In genomic region chr10:131431978-131432690, GRCh38 we compare ENCODE assay signal across 27 cellular contexts.
"Had no signal": no experiment of that assay in that cellular context is flagged by ENCODE, and none has a peak within 500 bp of the region (broad histone marks: within the 10 kb centered on the region; RNA-seq: fewer than 3 reads in every experiment).

No MANE protein-coding gene starts in this region.

- H3K4me3 ChIP-seq: adrenal gland, breast epithelium, Peyer's patch, SJCRH30 had no signal

- H3K27me3 Mint-ChIP-seq: activated naive CD4-positive, alpha-beta T cell treated with anti-CD3 and anti-CD28 coated beads, Interleukin-2, amount 10 ng/mL, durations not matched to agents 7 days and 5 days had no signal

- ATAC-seq: activated CD4-positive, alpha-beta T cell treated with anti-CD3 and anti-CD28 coated beads for 36 hours; activated CD8-positive, alpha-beta T cell treated with anti-CD3 and anti-CD28 coated beads for 36 hours; activated T-cell treated with anti-CD3 and anti-CD28 coated beads, Interleukin-2, amount 50 U/mL, for 72 hours had no signal

- H3K4me3 Mint-ChIP-seq: activated CD4-positive, alpha-beta T cell treated with anti-CD3 and anti-CD28 coated beads for 36 hours; activated CD8-positive, alpha-beta T cell treated with anti-CD3 and anti-CD28 coated beads for 36 hours; activated naive CD4-positive, alpha-beta T cell treated with anti-CD3 and anti-CD28 coated beads, Interleukin-2, amount 10 ng/mL, durations not matched to agents 7 days and 5 days; activated naive CD8-positive, alpha-beta T cell treated with anti-CD3 and anti-CD28 coated beads, Interleukin-2, amount 10 ng/mL, durations not matched to agents 7 days and 5 days; activated T-cell treated with anti-CD3 and anti-CD28 coated beads, Interleukin-2, amount 50 U/mL, for 72 hours had no signal

- H3K36me3 ChIP-seq: adrenal gland, breast epithelium, Peyer's patch, SJCRH30, WERI-Rb-1 had no signal

- H3K9me3 ChIP-seq: adrenal gland, breast epithelium, Peyer's patch, SJCRH30, SK-N-SH had no signal

- H3K36me3 Mint-ChIP-seq: activated naive CD4-positive, alpha-beta T cell treated with anti-CD3 and anti-CD28 coated beads, Interleukin-2, amount 10 ng/mL, durations not matched to agents 7 days and 5 days; activated naive CD8-positive, alpha-beta T cell treated with anti-CD3 and anti-CD28 coated beads, Interleukin-2, amount 10 ng/mL, durations not matched to agents 7 days and 5 days had no signal

- H3K4me1 ChIP-seq: breast epithelium, Peyer's patch, SJCRH30 had no signal

- H3K27ac Mint-ChIP-seq: activated CD4-positive, alpha-beta T cell treated with anti-CD3 and anti-CD28 coated beads for 36 hours; activated CD8-positive, alpha-beta T cell treated with anti-CD3 and anti-CD28 coated beads for 36 hours; activated naive CD4-positive, alpha-beta T cell treated with anti-CD3 and anti-CD28 coated beads, Interleukin-2, amount 10 ng/mL, durations not matched to agents 7 days and 5 days; activated naive CD8-positive, alpha-beta T cell treated with anti-CD3 and anti-CD28 coated beads, Interleukin-2, amount 10 ng/mL, durations not matched to agents 7 days and 5 days; activated T-cell treated with anti-CD3 and anti-CD28 coated beads, Interleukin-2, amount 50 U/mL, for 72 hours; activated T-helper 2 cell treated with anti-CD3 and anti-CD28 coated beads, Interferon-gamma antibody, Interleukin-2, Interleukin-4, amounts not matched to agents 10 μg/mL and 5 μg/mL and 100 μg/mL, durations not matched to agents 14 hours and 24 hours and 36 hours had no signal

- H3K4me1 Mint-ChIP-seq: activated CD4-positive, alpha-beta T cell treated with anti-CD3 and anti-CD28 coated beads for 36 hours; activated naive CD4-positive, alpha-beta T cell treated with anti-CD3 and anti-CD28 coated beads, Interleukin-2, amount 10 ng/mL, durations not matched to agents 7 days and 5 days; activated naive CD8-positive, alpha-beta T cell treated with anti-CD3 and anti-CD28 coated beads, Interleukin-2, amount 10 ng/mL, durations not matched to agents 7 days and 5 days had no signal

- H3K9me3 Mint-ChIP-seq: activated CD8-positive, alpha-beta T cell treated with anti-CD3 and anti-CD28 coated beads for 36 hours; activated naive CD4-positive, alpha-beta T cell treated with anti-CD3 and anti-CD28 coated beads, Interleukin-2, amount 10 ng/mL, durations not matched to agents 7 days and 5 days; activated naive CD8-positive, alpha-beta T cell treated with anti-CD3 and anti-CD28 coated beads, Interleukin-2, amount 10 ng/mL, durations not matched to agents 7 days and 5 days; activated T-cell treated with anti-CD3 and anti-CD28 coated beads, Interleukin-2, amount 50 U/mL, for 72 hours; activated T-helper 2 cell treated with anti-CD3 and anti-CD28 coated beads, Interferon-gamma antibody, Interleukin-2, Interleukin-4, amounts not matched to agents 10 μg/mL and 5 μg/mL and 100 μg/mL, durations not matched to agents 14 hours and 24 hours and 36 hours had no signal

- DNase-seq: activated CD4-positive, alpha-beta T cell treated with anti-CD3 and anti-CD28 coated beads for 36 hours; activated CD8-positive, alpha-beta memory T cell treated with anti-CD3 and anti-CD28 coated beads, Interleukin-2, amount 50 U/mL, for 4 hours; activated CD8-positive, alpha-beta T cell treated with anti-CD3 and anti-CD28 coated beads for 36 hours; activated gamma-delta T cell treated with Interleukin-2 at 50 U/mL for 16 hours; activated naive CD4-positive, alpha-beta T cell treated with anti-CD3 and anti-CD28 coated beads, Interleukin-2, amount 10 ng/mL, durations not matched to agents 7 days and 5 days; activated naive CD8-positive, alpha-beta T cell treated with anti-CD3 and anti-CD28 coated beads, Interleukin-2, amount 10 ng/mL, durations not matched to agents 7 days and 5 days; activated T-cell treated with anti-CD3 and anti-CD28 coated beads, Interleukin-2, amount 50 U/mL, for 72 hours; adrenal gland; anterior cingulate cortex; caudate nucleus; Karpas-422; MM.1S; NCI-H1694 treated with DMSO at 0.1 percent for 48 hours; NCI-H2081; NCI-H2171; NCI-H2227 treated with DMSO at 0.1 percent for 48 hours; NK-92 treated with Interleukin-12 subunit alpha and Interleukin-12 subunit beta, amount 100 ng/mL, for 24 hours; OCI-M1; Peyer's patch; Right ventricle myocardium superior; SJCRH30; T-helper 1 cell; WERI-Rb-1 had no signal

- H3K27me3 ChIP-seq: adrenal gland, Peyer's patch, SJCRH30 had no signal

- H3K27ac ChIP-seq: adrenal gland, breast epithelium, Peyer's patch, RWPE1, SJCRH30, WERI-Rb-1 had no signal
